Comparison of ENCODE assay signal across 16 cellular contexts in the genomic region with DNA sequence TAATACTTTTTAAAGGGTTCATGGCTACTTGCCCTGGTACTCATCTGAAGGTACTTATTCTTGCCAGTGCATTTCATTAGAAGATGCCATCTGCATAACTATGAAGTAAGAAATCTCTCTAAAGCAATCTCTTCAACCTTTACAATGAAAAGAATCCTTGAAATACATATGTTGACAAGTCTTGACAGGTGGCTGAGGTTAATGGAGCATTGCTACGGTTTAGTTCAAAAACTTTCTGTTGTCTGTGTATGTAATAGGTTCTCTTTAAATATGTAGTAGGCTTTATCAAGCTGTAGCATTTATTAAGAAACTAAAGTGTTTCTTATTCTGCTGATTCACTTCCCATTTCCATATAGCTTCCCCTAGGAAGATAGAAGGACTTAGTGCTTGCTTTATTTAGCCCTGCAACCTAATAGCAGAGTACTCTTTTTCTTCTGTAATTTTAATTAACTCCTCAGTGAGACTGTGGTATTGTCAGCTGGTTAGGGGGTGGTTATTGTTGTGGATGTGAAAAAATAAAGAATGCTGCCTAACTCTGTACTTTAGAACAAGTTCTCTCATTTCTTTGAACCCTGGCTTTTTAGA. TPM values are rescaled to one million over a fixed set of nuclear protein-coding genes. Genes with fewer than 3 reads are reported as not detected.
A peak's percentile ranks its signal among the peaks of the same experiment; 100 is the strongest.
DNase-seq lines count a peak whose midpoint lies in the region; ATAC-seq, FAIRE-seq and TF ChIP-seq lines count a peak whose summit lies in the region.
"Had no signal": no experiment of that assay in that cellular context is flagged by ENCODE, and none has a peak within 500 bp of the region (broad histone marks: within the 10 kb centered on the region; RNA-seq: fewer than 3 reads in every experiment).

No MANE protein-coding gene starts in this region.

- intact Hi-C loops in K562 (cut with micrococcal nuclease), result no loop called here
- intact Hi-C loops in esophagus squamous epithelium (cut with DNase I), result no loop called here

- no peak overlapping the region for H2BK5ac ChIP-seq in H9 (ENCODE audit: insufficient read length, low read length)

- no peak for TF ChIP-seq POLR2A in NB4 (IDR thresholded peaks at IDR 0.05; ENCODE audit: extremely low read depth, insufficient read length)
- TF ChIP-seq POLR2A in K562 (conservative IDR thresholded peaks at IDR 0.05), result no peak
- TF ChIP-seq POLR2A in esophagus squamous epithelium (IDR thresholded peaks at IDR 0.05), result no peak

- no peak for TF ChIP-seq CTCF in H9 (conservative IDR thresholded peaks at IDR 0.05)
- no peak for TF ChIP-seq CTCF in NB4 (IDR thresholded peaks at IDR 0.05; ENCODE audit: low read depth, low read length)
- TF ChIP-seq CTCF in K562 (IDR thresholded peaks at IDR 0.05 in 2 of 3, conservative IDR thresholded peaks at IDR 0.05 in 1 of 3; ENCODE audit: insufficient read depth in 2 of 3, low read depth in 1 of 3, low read length in 3 of 3), result no peak
- TF ChIP-seq CTCF in nephron (IDR thresholded peaks at IDR 0.05; ENCODE audit: unreplicated experiment in 3 of 3), result no peak
- TF ChIP-seq CTCF in esophagus squamous epithelium (IDR thresholded peaks at IDR 0.05), result no peak

- no peak overlapping the region for H2BK12ac ChIP-seq in H9 (ENCODE audit: insufficient read length, low read depth, low read length)

- H3K14ac ChIP-seq in H9 (ENCODE audit: insufficient read depth, low read length), result no peak overlapping the region

- H3K36me3 Mint-ChIP-seq in H9 (ENCODE audit: insufficient read depth in 1 of 3, low read depth in 3 of 3) (peaks cover 6 to 22% (median 15%) of the 10 kb centered on the region in 3 experiments; a peak in 6 of 7 replicates), nephron (ENCODE audit: low read depth) (peaks cover 33% of the 10 kb centered on the region)

- no peak overlapping the region for H2BK15ac ChIP-seq in H9 (ENCODE audit: low read depth, low read length)

- peak overlapping the region in 2 of 3 experiments; percentile 86 to 92; a peak in 3 of 7 replicates for H3K27ac Mint-ChIP-seq in H9
- H3K27ac Mint-ChIP-seq in nephron, result peak overlapping the region in 2 of 3 experiments; percentile 33 to 51
- H3K27ac Mint-ChIP-seq: activated naive CD4-positive, alpha-beta T cell treated with anti-CD3 and anti-CD28 coated beads, Interleukin-2, amount 10 ng/mL, durations not matched to agents 7 days and 5 days; progenitor cell of endocrine pancreas had no signal

- H3K4me3 ChIP-seq in NB4 (ENCODE audit: low read depth, low read length) (no peak overlapping the region), K562 (no peak overlapping the region), esophagus squamous epithelium (no peak overlapping the region)
- H3K4me3 ChIP-seq: gastrocnemius medialis, thoracic aorta had no signal

- H3K9me3 Mint-ChIP-seq in H9, result no peaks in the 10 kb centered on the region
- H3K9me3 Mint-ChIP-seq in nephron, result no peaks in the 10 kb centered on the region
- H3K9me3 Mint-ChIP-seq: activated naive CD4-positive, alpha-beta T cell treated with anti-CD3 and anti-CD28 coated beads, Interleukin-2, amount 10 ng/mL, durations not matched to agents 7 days and 5 days; effector memory CD8-positive, alpha-beta T cell had no signal

- no CpG with 5 or more reads among the region's 1 CpG for WGBS in H9 (ENCODE audit: extremely low coverage, insufficient read length, low lambda C conversion rate)
- 53% methylated on average over 1 of the region's 1 CpG for WGBS in K562 (ENCODE audit: insufficient coverage, low coverage, missing lambda C conversion rate)
- 18 to 50% methylated on average over 1 of the region's 1 CpG for WGBS in esophagus squamous epithelium, 2 donors

- no peak overlapping the region for H2AK5ac ChIP-seq in H9 (ENCODE audit: insufficient read length, low read length)

- CTCF ChIA-PET in K562 (lab: Yijun Ruan, JAX; ENCODE audit: low intra/inter-chr PET ratio), result no interaction called here

- H3K4me2 ChIP-seq in H9 (ENCODE audit: insufficient read depth, insufficient read length, low read length) (peak overlapping the region; percentile 18), K562 (ENCODE audit: insufficient read depth, low read length) (no peak overlapping the region)

- H3K9me1 ChIP-seq in K562 (ENCODE audit: control insufficient read depth, insufficient read depth, low read length), result no peaks in the 10 kb centered on the region

- no peak overlapping the region for H3K56ac ChIP-seq in H9 (ENCODE audit: insufficient read length, low read depth, low read length)

- in situ Hi-C loops in K562 (cut with MboI), result no loop called here

- TF ChIP-seq RAD21 in K562 (CRISPR knock-in tag; conservative IDR thresholded peaks at IDR 0.05 in 1 of 2, IDR thresholded peaks at IDR 0.05 in 1 of 2), result no peak

- no peak overlapping the region for H3T11ph ChIP-seq in H9 (ENCODE audit: low read length)

- H3K27me3 Mint-ChIP-seq in H9 (ENCODE audit: low read depth) (no peaks in the 10 kb centered on the region), nephron (ENCODE audit: low read depth) (no peaks in the 10 kb centered on the region)
- H3K27me3 Mint-ChIP-seq: activated naive CD4-positive, alpha-beta T cell treated with anti-CD3 and anti-CD28 coated beads, Interleukin-2, amount 10 ng/mL, durations not matched to agents 7 days and 5 days; effector memory CD8-positive, alpha-beta T cell; progenitor cell of endocrine pancreas had no signal

- H3K79me1 ChIP-seq in H9 (ENCODE audit: insufficient read depth, low read depth, low read length, poor library complexity, severe bottlenecking), result no peaks in the 10 kb centered on the region

- H3K9me3 ChIP-seq in H9 (ENCODE audit: control insufficient read depth, low read depth, low read length) (no peaks in the 10 kb centered on the region), K562 (replicated peaks; ENCODE audit: control insufficient read depth, insufficient read depth, low read depth, low read length) (no peaks in the 10 kb centered on the region), esophagus squamous epithelium (no peaks in the 10 kb centered on the region)
- H3K9me3 ChIP-seq: gastrocnemius medialis, thoracic aorta had no signal

- H3K36me3 ChIP-seq in K562 (ENCODE audit: control insufficient read depth, insufficient read depth, low read length) (peaks cover 68% of the 10 kb centered on the region), esophagus squamous epithelium (peaks cover 0 to 65% (median 0%) of the 10 kb centered on the region in 3 donors)

- no peaks in the 10 kb centered on the region for H4K20me1 ChIP-seq in H9 (ENCODE audit: control insufficient read depth, insufficient read depth, insufficient read length)
- no peaks in the 10 kb centered on the region for H4K20me1 ChIP-seq in K562 (replicated peaks; ENCODE audit: control insufficient read depth, insufficient read depth, low read length)

- no peaks in the 10 kb centered on the region; the same call in 1 of the 2 replicates for H3K4me1 ChIP-seq in H9 (ENCODE audit: insufficient read depth, low read length)
- no peaks in the 10 kb centered on the region; a peak in 1 of 5 replicates for H3K4me1 ChIP-seq in K562 (replicated peaks in 1 of 2; ENCODE audit: control insufficient read depth in 2 of 2, insufficient read depth in 2 of 2, low read length in 2 of 2)
- peaks cover 2 to 34% (median 9%) of the 10 kb centered on the region in 3 donors for H3K4me1 ChIP-seq in esophagus squamous epithelium

- no peak for TF ChIP-seq EP300 in K562 (IDR thresholded peaks at IDR 0.05; ENCODE audit: low read length)

- no peak for FAIRE-seq in K562 (lab: Jason Lieb, UNC)

- no peak overlapping the region for H2AFZ ChIP-seq in H9 (ENCODE audit: low read length)
- no peak overlapping the region for H2AFZ ChIP-seq in K562 (ENCODE audit: low read depth, low read length)

- TSS peak; percentile 13 for BruUV-seq in K562 (replicated peaks; lab: Mats Ljungman, UMichigan)

- H4K91ac ChIP-seq in H9 (ENCODE audit: insufficient read length, low read depth, low read length), result no peak overlapping the region

- no peak; the same call in 2 of the 3 replicates for ATAC-seq in K562
- ATAC-seq in GM19324 (IDR thresholded peaks at IDR 0.05; ENCODE audit: low FRiP score, unreplicated experiment), result no peak
- ATAC-seq in GM21528 (IDR thresholded peaks at IDR 0.05; ENCODE audit: low FRiP score, unreplicated experiment), result no peak
- ATAC-seq: effector memory CD8-positive, alpha-beta T cell had no signal

- H3K23me2 ChIP-seq in H9 (ENCODE audit: insufficient read length, low read depth, low read length, poor library complexity, severe bottlenecking), result no peaks in the 10 kb centered on the region

- no peak overlapping the region for H2BK20ac ChIP-seq in H9 (ENCODE audit: low read depth, low read length, poor library complexity, severe bottlenecking)

- no peak overlapping the region for H3K4ac ChIP-seq in H9 (ENCODE audit: low read depth, low read length)

- H3K23ac ChIP-seq in H9 (ENCODE audit: insufficient read length, low read depth, low read length), result no peak overlapping the region

- no peak overlapping the region for H4K5ac ChIP-seq in H9 (ENCODE audit: insufficient read length, low read depth, low read length)

- no peak overlapping the region for H2BK120ac ChIP-seq in H9 (ENCODE audit: low read depth, low read length, poor library complexity, severe bottlenecking)

- H3K4me1 Mint-ChIP-seq in H9 (peaks cover 27 to 29% of the 10 kb centered on the region in 2 experiments), nephron (peaks cover 27% of the 10 kb centered on the region)
- H3K4me1 Mint-ChIP-seq: activated naive CD4-positive, alpha-beta T cell treated with anti-CD3 and anti-CD28 coated beads, Interleukin-2, amount 10 ng/mL, durations not matched to agents 7 days and 5 days had no signal

- H3K27ac ChIP-seq in H9 (ENCODE audit: insufficient read length, low read depth, low read length) (peak overlapping the region; percentile 23), K562 (ENCODE audit: extremely low read depth, low read depth, low read length) (no peak overlapping the region), esophagus squamous epithelium (peak overlapping the region in 2 of 4 donors; percentile 44 to 71)
- H3K27ac ChIP-seq: thoracic aorta had no signal

- no peak overlapping the region for H3K18ac ChIP-seq in H9 (ENCODE audit: insufficient read length, low read depth, low read length)

- POLR2A ChIA-PET in K562 (lab: Yijun Ruan, JAX), result interaction anchor here (0.9 kb wide), 1 partner anchor 37 kb away, joined by 3 read pairs; no protein-coding TSS in a partner anchor

- no peak overlapping the region for H3K9ac ChIP-seq in H9 (ENCODE audit: extremely low read depth, insufficient read length, low read length)
- H3K9ac ChIP-seq in K562 (ENCODE audit: insufficient read depth in 1 of 2, low read depth in 2 of 2, low read length in 2 of 2), result no peak overlapping the region

- H4K8ac ChIP-seq in H9 (replicated peaks; ENCODE audit: insufficient read length, low read depth, low read length), result no peak overlapping the region

- no peaks in the 10 kb centered on the region for H3K79me2 ChIP-seq in H9 (ENCODE audit: insufficient read depth, low read length)
- 0 out of 3 replicates have a peak, but pooled peaks cover 2% of the 10 kb centered on the region for H3K79me2 ChIP-seq in K562 (ENCODE audit: control insufficient read depth, insufficient read depth, low read length)

- H3K27me3 ChIP-seq in H9 (ENCODE audit: insufficient read depth, low read length) (no peaks in the 10 kb centered on the region), K562 (ENCODE audit: control insufficient read depth in 2 of 2, insufficient read depth in 2 of 2, low read length in 2 of 2) (no peaks in the 10 kb centered on the region), esophagus squamous epithelium (no peaks in the 10 kb centered on the region)
- H3K27me3 ChIP-seq: gastrocnemius medialis had no signal

- H3K4me3 Mint-ChIP-seq in H9, result 0 out of 5 replicates have a peak overlapping the region, but pooled peaks of 1 of the 2 experiments have one; percentile 30
- H3K4me3 Mint-ChIP-seq in nephron, result no peak overlapping the region
- H3K4me3 Mint-ChIP-seq: activated naive CD4-positive, alpha-beta T cell treated with anti-CD3 and anti-CD28 coated beads, Interleukin-2, amount 10 ng/mL, durations not matched to agents 7 days and 5 days; effector memory CD8-positive, alpha-beta T cell had no signal

- no peak for DNase-seq in H9
- peak; percentile 18 for DNase-seq in NB4 (ENCODE audit: low read depth)
- DNase-seq in K562 (ENCODE audit: extremely low read depth in 1 of 4, low spot score in 3 of 4), result no peak
- no peak for DNase-seq in esophagus squamous epithelium (lab: John Stamatoyannopoulos, UW)
- DNase-seq: activated CD4-positive, CD25-positive, alpha-beta regulatory T cell treated with anti-CD3 and anti-CD28 coated beads, Interleukin-2, amount 50 U/mL, for 72 hours; activated CD8-positive, alpha-beta memory T cell treated with anti-CD3 and anti-CD28 coated beads, Interleukin-2, amount 50 U/mL, for 4 hours; activated naive CD4-positive, alpha-beta T cell treated with anti-CD3 and anti-CD28 coated beads, Interleukin-2, amount 10 ng/mL, durations not matched to agents 7 days and 5 days; C1 segment of cervical spinal cord; effector memory CD8-positive, alpha-beta T cell; gastrocnemius medialis; NCI-H1092 treated with DMSO at 0.1 percent for 48 hours had no signal

RNA-seq across cellular contexts. Expression of gene SLAIN2, which starts 39.3 kb away (rescaled TPM):
- total RNA-seq in H9 (2021) (30.8 and 32.0 TPM in 2 replicates), K562 (2014; rRNA removed) (8.4 and 11.5 TPM in 2 replicates), K562 (2014; rRNA removed; fragmentation: Illumina TruSeq; extraction: Trizol) (35.0 and 36.6 TPM in 2 replicates), K562 (2015; rRNA removed; fragmentation: Illumina TruSeq; extraction: Trizol) (46.9 and 56.8 TPM in 2 replicates), K562 (2021) (42.8 and 43.0 TPM in 2 replicates), esophagus squamous epithelium (10 to 100 TPM; 30.1 to 88.9 (median 75.4) TPM)
- total RNA-seq in K562 (2011; cell fraction: chromatin; rRNA removed; ENCODE audit: low replicate concordance), result 23.3 and 34.3 TPM in 2 replicates
- 8.2 and 9.6 TPM in 2 replicates for total RNA-seq in K562 (2011; cell fraction: nucleolus; rRNA removed)
- total RNA-seq in K562 (2011; cell fraction: nucleoplasm; rRNA removed), result 16.6 and 27.1 TPM in 2 replicates
- polyA plus RNA-seq in K562 (2011; rRNA removed) (25.5 and 41.8 TPM in 2 replicates), K562 (2014; fragmentation: Illumina TruSeq; extraction: Trizol) (86.2 and 116 TPM in 2 replicates), K562 (2014; fragmentation: Nextera tagmentation; extraction: Ambion mirVana) (1 to 10 TPM; 3.5 to 6.2 TPM), K562 (2014; rRNA removed) (11.7 and 20.2 TPM in 2 replicates)
- polyA plus RNA-seq in K562 (2011; cell fraction: cytosol; rRNA removed), result 19.2 and 27.7 TPM in 2 replicates
- 23.9 and 24.2 TPM in 2 replicates for polyA plus RNA-seq in K562 (2011; cell fraction: nucleus; rRNA removed)
- 42.5 and 45.8 TPM in 2 replicates for polyA plus RNA-seq in K562 (2012)
- 22.8 and 26.4 TPM in 2 replicates for polyA minus RNA-seq in K562 (2011; rRNA and poly(A)+ RNA removed)
- 21.3 and 21.8 TPM in 2 replicates for polyA minus RNA-seq in K562 (2011; cell fraction: cytosol; rRNA and poly(A)+ RNA removed)
- polyA minus RNA-seq in K562 (2011; cell fraction: nucleus; rRNA and poly(A)+ RNA removed), result 12.5 and 32.0 TPM in 2 replicates
